9 cellular contexts compared by ENCODE assay signal in genomic region chr5:1494780-1495524, GRCh38. TPM values are rescaled to one million over a fixed set of nuclear protein-coding genes. Genes with fewer than 3 reads are reported as not detected.
A peak's percentile ranks its signal among the peaks of the same experiment; 100 is the strongest.
DNase-seq lines count a peak whose midpoint lies in the region; ATAC-seq, FAIRE-seq and TF ChIP-seq lines count a peak whose summit lies in the region.
"Had no signal": no experiment of that assay in that cellular context is flagged by ENCODE, and none has a peak within 500 bp of the region (broad histone marks: within the 10 kb centered on the region; RNA-seq: fewer than 3 reads in every experiment).

No MANE protein-coding gene starts in this region.

- 76 to 87% (median 82%) methylated on average over 44 to 50 of the region's 50 CpGs for WGBS in small intestine, 3 donors

- no peaks in the 10 kb centered on the region for H3K9me3 ChIP-seq in small intestine (ENCODE audit: control insufficient read depth, low read depth)

- peaks cover 96 to 99% of the 10 kb centered on the region in 2 donors for H3K4me1 Mint-ChIP-seq in immature natural killer cell
- H3K4me1 Mint-ChIP-seq in osteocyte (ENCODE audit: unreplicated experiment), result peaks cover 7% of the 10 kb centered on the region

- H3K27ac ChIP-seq in small intestine (ENCODE audit: low read depth in 1 of 2, low read length in 1 of 2), result peak overlapping the region in 1 of 2 donors; percentile 77
- H3K27ac ChIP-seq in dorsolateral prefrontal cortex, result peak overlapping the region in 3 of 59 donors; percentile 22 to 43 (median 34)

- H3K4me3 Mint-ChIP-seq in immature natural killer cell, result peak overlapping the region; percentile 71 to 86 (median 82)
- no peak overlapping the region for H3K4me3 Mint-ChIP-seq in osteocyte (ENCODE audit: unreplicated experiment)

- H3K4me3 ChIP-seq in small intestine (ENCODE audit: low read depth in 1 of 2, low read length in 2 of 2) (no peak overlapping the region), dorsolateral prefrontal cortex (no peak overlapping the region)

- intact Hi-C loops in dorsolateral prefrontal cortex (cut with DNase I), result no loop called here

- H3K27ac Mint-ChIP-seq in immature natural killer cell (peak overlapping the region; percentile 97 to 100 (median 98)), osteocyte (ENCODE audit: unreplicated experiment) (no peak overlapping the region)

- H3K4me1 ChIP-seq in small intestine (ENCODE audit: control insufficient read depth in 2 of 2, insufficient read depth in 1 of 2, low read depth in 1 of 2, low read length in 1 of 2), result no peaks in the 10 kb centered on the region

- TF ChIP-seq CTCF in GM12874 (IDR thresholded peaks at IDR 0.05; ENCODE audit: insufficient read depth, low read depth, low read length), result peak; percentile 31; the same call in 1 of the 2 replicates
- no peak for TF ChIP-seq CTCF in dorsolateral prefrontal cortex (IDR thresholded peaks at IDR 0.05 in 54 of 56, conservative IDR thresholded peaks at IDR 0.05 in 2 of 56; ENCODE audit: low read depth in 1 of 56, partially characterized antibody in 56 of 56)
- no peak for TF ChIP-seq CTCF in osteocyte (IDR thresholded peaks at IDR 0.05)

- H3K36me3 Mint-ChIP-seq in immature natural killer cell, result peaks cover 15 to 58% (median 25%) of the 10 kb centered on the region in 3 donors
- H3K36me3 Mint-ChIP-seq in osteocyte (ENCODE audit: unreplicated experiment), result peaks cover 18% of the 10 kb centered on the region

- peaks cover 0 to 1% (median 0%) of the 10 kb centered on the region in 6 donors for H3K9me3 Mint-ChIP-seq in immature natural killer cell
- no peaks in the 10 kb centered on the region for H3K9me3 Mint-ChIP-seq in osteocyte (ENCODE audit: unreplicated experiment)

- FAIRE-seq in small intestine (lab: Jason Lieb, UNC), result no peak

- no peaks in the 10 kb centered on the region for H3K27me3 ChIP-seq in small intestine (ENCODE audit: control insufficient read depth in 2 of 2, insufficient read depth in 2 of 2, low read length in 2 of 2)
- H3K27me3 ChIP-seq in dorsolateral prefrontal cortex, result no peaks in the 10 kb centered on the region

- ATAC-seq in GM21619 (IDR thresholded peaks at IDR 0.05; ENCODE audit: unreplicated experiment), result peak; percentile 35
- ATAC-seq: HCT116 had no signal

- peaks cover 29 to 45% (median 42%) of the 10 kb centered on the region in 3 donors for H3K27me3 Mint-ChIP-seq in immature natural killer cell (ENCODE audit: low read depth in 3 of 3)
- no peaks in the 10 kb centered on the region for H3K27me3 Mint-ChIP-seq in osteocyte (ENCODE audit: unreplicated experiment)

- peaks cover 0 to 3% of the 10 kb centered on the region in 2 donors for H3K36me3 ChIP-seq in small intestine (ENCODE audit: control insufficient read depth in 2 of 2, insufficient read depth in 2 of 2, low read length in 2 of 2)

- DNase-seq in MV-4-11 (lab: John Stamatoyannopoulos, UW) (peak; percentile 89), immature natural killer cell (peak; percentile 91 to 93 (median 92)), small intestine (no peak), NCI-H187 (lab: John Stamatoyannopoulos, UW) (no peak), dorsolateral prefrontal cortex (no peak), osteocyte (ENCODE audit: extremely low spot score, unreplicated experiment) (no peak)

RNA-seq across cellular contexts. Expression of gene LPCAT1, which starts 28.8 kb away (rescaled TPM):
- 100 to 1,000 TPM; 107 to 255 (median 144) TPM for polyA plus RNA-seq in immature natural killer cell
- 10 to 100 TPM in 1 of 3 donors, 1 to 10 TPM in 2; 4.5 to 22.3 (median 5.1) TPM for polyA plus RNA-seq in small intestine
- total RNA-seq in dorsolateral prefrontal cortex, result 10 to 100 TPM; 24.4 to 66.5 (median 41.3) TPM
- 37.9 and 39.9 TPM in 2 replicates for total RNA-seq in osteocyte

RNA-seq across cellular contexts. Expression of gene SLC6A3, which starts 49.7 kb away (rescaled TPM):
- polyA plus RNA-seq in immature natural killer cell (not detected), small intestine (under 1 TPM in 1 of 3 donors, not detected in 2; 0.30 TPM)
- total RNA-seq in dorsolateral prefrontal cortex (under 1 TPM in 10 of 120 experiments, not detected in 110; 0.14 to 0.56 (median 0.19) TPM), osteocyte (not detected in 2 replicates)

Comparison
In these comparisons a context has a peak if more than half of its experiments do, and no peak if none do; other contexts are left out.
1. DNase-seq: peak in MV-4-11 (single experiment) and immature natural killer cell (3 of 3); none in small intestine (single experiment), NCI-H187 (0 of 2), dorsolateral prefrontal cortex (0 of 10) and osteocyte (single experiment).